ENCODE assay signal across 13 cellular contexts in genomic region chr10:497898-498451, GRCh38.
DNase-seq lines count a peak whose midpoint lies in the region; ATAC-seq, FAIRE-seq and TF ChIP-seq lines count a peak whose summit lies in the region.
"Had no signal": no experiment of that assay in that cellular context is flagged by ENCODE, and none has a peak within 500 bp of the region (broad histone marks: within the 10 kb centered on the region; RNA-seq: fewer than 3 reads in every experiment).

No MANE protein-coding gene starts in this region.

- no peak overlapping the region for H2AFZ ChIP-seq in neuronal stem cell (ENCODE audit: low read length)

- no peak overlapping the region for H2BK12ac ChIP-seq in neuronal stem cell (ENCODE audit: low read length)

- H3K4me3 ChIP-seq in left ventricle myocardium inferior, result no peak overlapping the region
- H3K4me3 ChIP-seq in gastroesophageal sphincter, result no peak overlapping the region
- no peak overlapping the region for H3K4me3 ChIP-seq in neuronal stem cell (ENCODE audit: low read length in 2 of 2)
- no peak overlapping the region for H3K4me3 ChIP-seq in upper lobe of right lung
- H3K4me3 ChIP-seq: BLaER1 treated with 17β-estradiol and CSF1 and Interleukin-3, amounts not matched to agents 10 nM and 100 nM; K562; SJSA1 had no signal

- TF ChIP-seq CTCF in left ventricle myocardium inferior (IDR thresholded peaks at IDR 0.05; ENCODE audit: borderline replicate concordance), result no peak
- TF ChIP-seq CTCF in gastroesophageal sphincter (IDR thresholded peaks at IDR 0.05), result no peak
- no peak for TF ChIP-seq CTCF in upper lobe of right lung (IDR thresholded peaks at IDR 0.05)

- H3K27ac ChIP-seq in left ventricle myocardium inferior (replicated peaks), result no peak overlapping the region
- H3K27ac ChIP-seq in gastroesophageal sphincter, result peak overlapping the region in 3 of 4 donors; percentile 53 to 77 (median 55)
- H3K27ac ChIP-seq in neuronal stem cell (replicated peaks; ENCODE audit: low read length), result no peak overlapping the region
- H3K27ac ChIP-seq in upper lobe of right lung, result no peak overlapping the region
- H3K27ac ChIP-seq: BLaER1 treated with 17β-estradiol and CSF1 and Interleukin-3, amounts not matched to agents 10 nM and 100 nM; SJSA1 had no signal

- H3K4me1 ChIP-seq in left ventricle myocardium inferior, result peaks cover 66% of the 10 kb centered on the region
- H3K4me1 ChIP-seq in gastroesophageal sphincter, result peaks cover under 1 to 88% (median 19%) of the 10 kb centered on the region in 3 donors
- H3K4me1 ChIP-seq in neuronal stem cell (ENCODE audit: control insufficient read depth in 2 of 2, insufficient read depth in 1 of 2, low read depth in 1 of 2, low read length in 2 of 2), result peaks cover 12 to 21% of the 10 kb centered on the region in 2 donors
- H3K4me1 ChIP-seq in upper lobe of right lung, result peaks cover 11% of the 10 kb centered on the region
- H3K4me1 ChIP-seq: SJSA1 had no signal

- no peak overlapping the region for H3K4me2 ChIP-seq in neuronal stem cell (ENCODE audit: insufficient read depth, low read length, poor library complexity, severe bottlenecking)

- no peak for TF ChIP-seq POLR2A in gastroesophageal sphincter (IDR thresholded peaks at IDR 0.05)

- H3K4ac ChIP-seq in neuronal stem cell (ENCODE audit: low read length), result no peak overlapping the region

- H3K27me3 ChIP-seq in left ventricle myocardium inferior (ENCODE audit: low read depth), result no peaks in the 10 kb centered on the region
- no peaks in the 10 kb centered on the region for H3K27me3 ChIP-seq in gastroesophageal sphincter
- no peaks in the 10 kb centered on the region for H3K27me3 ChIP-seq in neuronal stem cell (ENCODE audit: control insufficient read depth in 3 of 3, insufficient read depth in 3 of 3, low read depth in 1 of 3, low read length in 3 of 3)
- no peaks in the 10 kb centered on the region for H3K27me3 ChIP-seq in upper lobe of right lung
- H3K27me3 ChIP-seq: BLaER1 treated with 17β-estradiol and CSF1 and Interleukin-3, amounts not matched to agents 10 nM and 100 nM; SJSA1 had no signal

- no peak overlapping the region for H2BK120ac ChIP-seq in neuronal stem cell (ENCODE audit: low read depth, low read length)

- H3K23ac ChIP-seq in neuronal stem cell (ENCODE audit: low read depth, low read length, poor library complexity), result no peak overlapping the region

- H3K14ac ChIP-seq in neuronal stem cell (ENCODE audit: low read length), result no peak overlapping the region

- no peak for TF ChIP-seq EP300 in gastroesophageal sphincter (IDR thresholded peaks at IDR 0.05)

- H3K36me3 ChIP-seq in left ventricle myocardium inferior (no peaks in the 10 kb centered on the region), gastroesophageal sphincter (no peaks in the 10 kb centered on the region), neuronal stem cell (replicated peaks in 1 of 2; ENCODE audit: control insufficient read depth in 2 of 2, insufficient read depth in 2 of 2, low read length in 2 of 2) (peaks cover 0 to 7% of the 10 kb centered on the region in 2 donors), upper lobe of right lung (no peaks in the 10 kb centered on the region)

- H2BK5ac ChIP-seq in neuronal stem cell (ENCODE audit: low read length), result no peak overlapping the region

- no peak overlapping the region for H2BK15ac ChIP-seq in neuronal stem cell (ENCODE audit: low read length)

- H3K18ac ChIP-seq in neuronal stem cell (ENCODE audit: low read length), result peak overlapping the region; percentile 44

- H3K79me1 ChIP-seq in neuronal stem cell (ENCODE audit: low read depth, low read length), result peaks cover 7% of the 10 kb centered on the region

- no peak overlapping the region for H2AK5ac ChIP-seq in neuronal stem cell (ENCODE audit: low read depth, low read length)

- intact Hi-C loops in Right ventricle myocardium inferior (cut with DNase I), result no loop called here
- intact Hi-C loops in left ventricle myocardium inferior (cut with micrococcal nuclease), result no loop called here
- intact Hi-C loops in upper lobe of right lung (cut with DNase I), result no loop called here

- ATAC-seq in Right ventricle myocardium inferior, result peak; percentile 29
- peak; percentile 43 for ATAC-seq in gastroesophageal sphincter
- no peak for ATAC-seq in upper lobe of right lung
- ATAC-seq in GM21526 (IDR thresholded peaks at IDR 0.05; ENCODE audit: low FRiP score, unreplicated experiment), result no peak
- ATAC-seq: HCT116, K562 had no signal

- FAIRE-seq in HTR-8/SVneo (lab: Jason Lieb, UNC), result no peak
- FAIRE-seq: K562 had no signal

- DNase-seq in Right ventricle myocardium inferior (ENCODE audit: missing footprints) (no peak), left ventricle myocardium inferior (no peak), neuronal stem cell (ENCODE audit: low spot score) (no peak), upper lobe of right lung (peak; percentile 41), HTR-8/SVneo (ENCODE audit: insufficient read length, low spot score) (no peak)
- DNase-seq in activated T-cell treated with anti-CD3 and anti-CD28 coated beads, Interleukin-2, amount 50 U/mL, for 48 hours, result no peak
- DNase-seq: NCI-H1092 had no signal

- H4K8ac ChIP-seq in neuronal stem cell (ENCODE audit: low read depth, low read length), result no peak overlapping the region

- H3K9ac ChIP-seq in neuronal stem cell (ENCODE audit: low read depth, low read length, poor library complexity), result no peak overlapping the region
- H3K9ac ChIP-seq: BLaER1 treated with 17β-estradiol and CSF1 and Interleukin-3, amounts not matched to agents 10 nM and 100 nM had no signal

- no peak overlapping the region for H4K91ac ChIP-seq in neuronal stem cell (ENCODE audit: low read depth, low read length, poor library complexity)

- 80% methylated on average over 1 of the region's 6 CpGs; no CpG with 5 or more reads in 1 of the 2 donors for WGBS in gastroesophageal sphincter (ENCODE audit: low coverage in 1 of 2), 2 donors
- no CpG with 5 or more reads among the region's 6 CpGs for WGBS in neuronal stem cell (ENCODE audit: extremely low coverage in 2 of 2, insufficient read length in 2 of 2, insufficient replicate concordance in 1 of 2), 2 donors

- H3K9me3 ChIP-seq in left ventricle myocardium inferior (replicated peaks) (no peaks in the 10 kb centered on the region), gastroesophageal sphincter (no peaks in the 10 kb centered on the region), neuronal stem cell (replicated peaks in 1 of 2; ENCODE audit: control insufficient read depth in 2 of 2, insufficient read depth in 1 of 2, low read depth in 1 of 2, low read length in 2 of 2) (no peaks in the 10 kb centered on the region), upper lobe of right lung (no peaks in the 10 kb centered on the region)
- H3K9me3 ChIP-seq: BLaER1 treated with 17β-estradiol and CSF1 and Interleukin-3, amounts not matched to agents 10 nM and 100 nM; SJSA1 had no signal

Comparison
In these comparisons a context has a peak if more than half of its experiments do, and no peak if none do; other contexts are left out.
1. ATAC-seq: peak in Right ventricle myocardium inferior (single experiment) and gastroesophageal sphincter (single experiment); none in upper lobe of right lung (single experiment) and GM21526 (single experiment).
2. H3K27ac ChIP-seq: peak in gastroesophageal sphincter (3 of 4); none in left ventricle myocardium inferior (single experiment), neuronal stem cell (single experiment) and upper lobe of right lung (single experiment).